Comparison of ENCODE assay signal across 15 cellular contexts in the genomic region with DNA sequence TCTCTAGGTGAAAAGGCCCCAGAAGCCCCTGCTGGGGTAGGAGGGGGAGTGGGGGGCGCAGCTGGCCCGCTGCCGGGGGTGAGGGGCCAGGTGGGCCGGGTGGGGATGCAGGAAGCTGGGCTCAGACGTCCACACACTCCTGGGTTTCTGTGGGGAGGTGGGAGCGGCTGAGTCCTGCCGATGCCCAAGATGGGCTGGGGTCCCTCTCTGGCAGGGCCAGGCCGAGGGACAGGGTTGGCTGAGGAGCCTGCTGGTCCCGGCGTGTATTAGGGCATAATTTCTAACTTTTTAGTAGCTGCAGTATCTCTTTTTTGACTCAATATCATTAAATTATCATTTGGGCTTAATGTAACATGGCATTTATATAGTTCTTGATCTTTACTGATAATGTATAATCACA.
DNase-seq lines count a peak whose midpoint lies in the region; ATAC-seq, FAIRE-seq and TF ChIP-seq lines count a peak whose summit lies in the region.
"Had no signal": no experiment of that assay in that cellular context is flagged by ENCODE, and none has a peak within 500 bp of the region (broad histone marks: within the 10 kb centered on the region; RNA-seq: fewer than 3 reads in every experiment).

No MANE protein-coding gene starts in this region.

- no peak overlapping the region for H3K23ac ChIP-seq in IMR-90 (ENCODE audit: low read depth, low read length)

- TF ChIP-seq POLR2A in A549 (IDR thresholded peaks at IDR 0.05; ENCODE audit: low read length): no peak
- TF ChIP-seq POLR2A in IMR-90 (IDR thresholded peaks at IDR 0.05; ENCODE audit: low read depth, low read length): no peak
- TF ChIP-seq POLR2A in ovary (IDR thresholded peaks at IDR 0.05): no peak

- POLR2A ChIA-PET in A549 (lab: Yijun Ruan, JAX): interaction anchor here (0.6 to 1.0 kb wide), 2 partner anchors 9 to 105 kb away, joined by 3 to 4 read pairs; no protein-coding TSS in a partner anchor
- POLR2A ChIA-PET in IMR-90 (lab: Charles Lee; ENCODE audit: unreplicated experiment): no interaction called here

- H3K27ac ChIP-seq in A549 (peak overlapping the region; percentile 29 to 69; a peak in 5 of 6 replicates), IMR-90 (ENCODE audit: insufficient read depth, low read length) (no peak overlapping the region), cardiac muscle cell (peak overlapping the region; percentile 80), ovary (no peak overlapping the region)
- H3K27ac ChIP-seq: GM23248 had no signal

- CTCF ChIA-PET in A549 (lab: Yijun Ruan, JAX) (interaction anchor here (0.7 to 2.2 kb wide), 7 partner anchors 9 to 353 kb away, joined by 3 to 9 read pairs (median 5); no protein-coding TSS in a partner anchor), IMR-90 (lab: Yijun Ruan, JAX) (no interaction called here)

- H2AK5ac ChIP-seq in IMR-90 (ENCODE audit: low read depth, low read length): peak overlapping the region; percentile 11; the same call in 1 of the 2 replicates

- no peak for TF ChIP-seq EP300 in A549 (IDR thresholded peaks at IDR 0.05)
- TF ChIP-seq EP300 in ovary (IDR thresholded peaks at IDR 0.05): no peak

- peak overlapping the region; percentile 32 for H2BK5ac ChIP-seq in IMR-90 (ENCODE audit: low read depth, low read length, poor library complexity, severe bottlenecking)

- H3K18ac ChIP-seq in IMR-90 (ENCODE audit: low read depth, low read length): no peak overlapping the region

- peaks cover 6% of the 10 kb centered on the region; the same call in 1 of the 2 replicates for H4K20me1 ChIP-seq in IMR-90 (ENCODE audit: insufficient read depth, low read length)

- BruUV-seq in IMR-90 (replicated peaks; lab: Mats Ljungman, UMichigan): no TSS peak

- H3K9ac ChIP-seq in IMR-90 (ENCODE audit: low read depth, low read length): no peak overlapping the region
- H3K9ac ChIP-seq: GM23248 had no signal

- no peak overlapping the region for H2BK120ac ChIP-seq in IMR-90 (ENCODE audit: low read depth, low read length)

- H3K4me1 ChIP-seq in A549 (peaks cover 41% of the 10 kb centered on the region), IMR-90 (ENCODE audit: control insufficient read depth, insufficient read depth, low read length) (peaks cover 6% of the 10 kb centered on the region), cardiac muscle cell (ENCODE audit: low read depth) (peaks cover 46% of the 10 kb centered on the region), ovary (ENCODE audit: insufficient read depth) (no peaks in the 10 kb centered on the region)

- H3K9me3 Mint-ChIP-seq in neural crest cell: no peaks in the 10 kb centered on the region
- H3K9me3 Mint-ChIP-seq: activated naive CD8-positive, alpha-beta T cell treated with anti-CD3 and anti-CD28 coated beads for 36 hours; nephron progenitor cell; stimulated activated naive CD8-positive, alpha-beta T cell treated with anti-CD3 and anti-CD28 coated beads, Interleukin-15, Interleukin-2, amounts not matched to agents 100 ng/mL and 50 ng/mL, for 24 hours had no signal

- no peak overlapping the region for H3K14ac ChIP-seq in IMR-90 (replicated peaks; ENCODE audit: low read depth, low read length)

- no peaks in the 10 kb centered on the region for H3K27me3 ChIP-seq in IMR-90 (ENCODE audit: control insufficient read depth, insufficient read depth, low read length)
- H3K27me3 ChIP-seq in cardiac muscle cell: no peaks in the 10 kb centered on the region
- no peaks in the 10 kb centered on the region for H3K27me3 ChIP-seq in ovary

- H3K4me2 ChIP-seq in A549 (peak overlapping the region; percentile 67), IMR-90 (ENCODE audit: low read depth, low read length) (no peak overlapping the region)
- H3K4me2 ChIP-seq: smooth muscle cell had no signal

- no peaks in the 10 kb centered on the region for H3K9me1 ChIP-seq in IMR-90 (ENCODE audit: insufficient read depth, low read length)

- WGBS in A549 (ENCODE audit: missing lambda C conversion rate): 96% methylated on average over 7 of the region's 10 CpGs
- no CpG with 5 or more reads among the region's 10 CpGs for WGBS in IMR-90 (ENCODE audit: extremely low coverage in 2 of 2, insufficient read length in 1 of 2), 2 experiments
- 81 to 88% (median 83%) methylated on average over 10 of the region's 10 CpGs for WGBS in ovary, 3 donors

- DNase-seq in A549 (ENCODE audit: low read depth in 1 of 2, low spot score in 1 of 2) (no peak), IMR-90 (no peak), cardiac muscle cell (ENCODE audit: low read depth in 1 of 2, low spot score in 1 of 2) (no peak), neural crest cell (ENCODE audit: low read depth, low spot score) (no peak), AG08396 (ENCODE audit: low spot score) (no peak), ovary (no peak), NCI-H2227 (lab: John Stamatoyannopoulos, UW; ENCODE audit: unreplicated experiment) (no peak)
- DNase-seq: activated naive CD8-positive, alpha-beta T cell treated with anti-CD3 and anti-CD28 coated beads for 36 hours; central memory CD4-positive, alpha-beta T cell; nephron progenitor cell had no signal

- no peaks in the 10 kb centered on the region for H3K27me3 Mint-ChIP-seq in neural crest cell (ENCODE audit: low read depth)
- H3K27me3 Mint-ChIP-seq: activated naive CD8-positive, alpha-beta T cell treated with anti-CD3 and anti-CD28 coated beads for 36 hours; stimulated activated naive CD8-positive, alpha-beta T cell treated with anti-CD3 and anti-CD28 coated beads, Interleukin-15, Interleukin-2, amounts not matched to agents 100 ng/mL and 50 ng/mL, for 24 hours had no signal

- H2AK9ac ChIP-seq in IMR-90 (replicated peaks; ENCODE audit: low read depth, low read length, poor library complexity): no peak overlapping the region

- no peak overlapping the region for H4K5ac ChIP-seq in IMR-90 (ENCODE audit: low read depth, low read length)

- ATAC-seq in A549 (peak in 1 of 2 experiments; percentile 13; a peak in 1 of 6 replicates), IMR-90 (ENCODE audit: low read depth) (no peak), HG02642 (IDR thresholded peaks at IDR 0.05; ENCODE audit: poor library complexity, unreplicated experiment) (no peak)

- H3K79me1 ChIP-seq in IMR-90 (ENCODE audit: low read depth in 1 of 2, low read length in 2 of 2): peaks cover 3 to 11% of the 10 kb centered on the region in 2 experiments; a peak in 3 of 4 replicates

- H3K4me3 Mint-ChIP-seq in neural crest cell: no peak overlapping the region
- H3K4me3 Mint-ChIP-seq: activated naive CD8-positive, alpha-beta T cell treated with anti-CD3 and anti-CD28 coated beads for 36 hours; nephron progenitor cell; stimulated activated naive CD8-positive, alpha-beta T cell treated with anti-CD3 and anti-CD28 coated beads, Interleukin-15, Interleukin-2, amounts not matched to agents 100 ng/mL and 50 ng/mL, for 24 hours had no signal

- no peak overlapping the region for H3K4ac ChIP-seq in IMR-90 (ENCODE audit: low read depth, low read length)

- peaks cover 57% of the 10 kb centered on the region for H3K4me1 Mint-ChIP-seq in neural crest cell

- no peak overlapping the region for H2BK20ac ChIP-seq in IMR-90 (ENCODE audit: low read depth, low read length)

- in situ Hi-C loops in IMR-90 (cut with MboI; ENCODE audit: low sequenced_read_pairs): no loop called here

- no peak overlapping the region for H2BK15ac ChIP-seq in IMR-90 (ENCODE audit: low read depth, low read length)

- H4K91ac ChIP-seq in IMR-90 (ENCODE audit: insufficient read depth, low read depth, low read length): no peak overlapping the region

- H3K27ac Mint-ChIP-seq in neural crest cell (ENCODE audit: unreplicated experiment): peak overlapping the region; percentile 44
- H3K27ac Mint-ChIP-seq: nephron progenitor cell; stimulated activated naive CD8-positive, alpha-beta T cell treated with anti-CD3 and anti-CD28 coated beads, Interleukin-15, Interleukin-2, amounts not matched to agents 100 ng/mL and 50 ng/mL, for 24 hours had no signal

- H3K36me3 Mint-ChIP-seq in neural crest cell (ENCODE audit: low read depth): no peaks in the 10 kb centered on the region

- FAIRE-seq in A549 (lab: Jason Lieb, UNC): no peak
- FAIRE-seq: islet of Langerhans had no signal

- dilution Hi-C loops in IMR-90 (cut with HindIII; ENCODE audit: low sequenced_read_pairs, unreplicated experiment): no loop called here

- H3K4me3 ChIP-seq in A549 (no peak overlapping the region), IMR-90 (ENCODE audit: insufficient read depth, low read depth, low read length) (no peak overlapping the region), cardiac muscle cell (no peak overlapping the region), ovary (no peak overlapping the region)
- H3K4me3 ChIP-seq: GM23248, smooth muscle cell had no signal

- H3K36me3 ChIP-seq in IMR-90 (ENCODE audit: control insufficient read depth, insufficient read depth, low read length): peaks cover 2% of the 10 kb centered on the region; the same call in 1 of the 2 replicates
- H3K36me3 ChIP-seq in cardiac muscle cell: no peaks in the 10 kb centered on the region
- no peaks in the 10 kb centered on the region for H3K36me3 ChIP-seq in ovary

- TF ChIP-seq CTCF in A549 (IDR thresholded peaks at IDR 0.05) (no peak), IMR-90 (conservative IDR thresholded peaks at IDR 0.05; ENCODE audit: low read depth, low read length) (no peak), cardiac muscle cell (IDR thresholded peaks at IDR 0.05; ENCODE audit: low read depth, low read length) (no peak), neural crest cell (conservative IDR thresholded peaks at IDR 0.05) (no peak), ovary (IDR thresholded peaks at IDR 0.05) (no peak)

- H3K56ac ChIP-seq in IMR-90 (ENCODE audit: extremely low read depth, insufficient read depth, low read length): no peak overlapping the region

- no peak overlapping the region for H4K8ac ChIP-seq in IMR-90 (ENCODE audit: low read depth in 2 of 2, low read length in 2 of 2)

- no peak for TF ChIP-seq RAD21 in A549 (conservative IDR thresholded peaks at IDR 0.05 in 1 of 2, IDR thresholded peaks at IDR 0.05 in 1 of 2)
- TF ChIP-seq RAD21 in IMR-90 (IDR thresholded peaks at IDR 0.05; ENCODE audit: low read length): no peak

- no peaks in the 10 kb centered on the region for H3K9me3 ChIP-seq in A549
- no peaks in the 10 kb centered on the region for H3K9me3 ChIP-seq in IMR-90 (ENCODE audit: control insufficient read depth, insufficient read depth, low read length)
- no peaks in the 10 kb centered on the region for H3K9me3 ChIP-seq in cardiac muscle cell (ENCODE audit: low read depth)
- H3K9me3 ChIP-seq in ovary: no peaks in the 10 kb centered on the region

- no peak overlapping the region for H2AFZ ChIP-seq in IMR-90 (replicated peaks; ENCODE audit: low read length, poor library complexity)
- H2AFZ ChIP-seq: GM23248 had no signal

- intact Hi-C loops in IMR-90 (cut with micrococcal nuclease) (no loop called here), ovary (cut with DNase I) (no loop called here)

TF ChIP-seq in A549, 52 proteins besides CTCF, POLR2A, EP300 and RAD21 (continues in another document):
- no peak for TF ChIP-seq CBX8 (IDR thresholded peaks at IDR 0.05)
- TF ChIP-seq ESRRA (IDR thresholded peaks at IDR 0.05; ENCODE audit: borderline replicate concordance, low read length): no peak
- no peak for TF ChIP-seq HOXB13 (CRISPR knock-in tag; IDR thresholded peaks at IDR 0.05; ENCODE audit: low read depth)

TF ChIP-seq in IMR-90, 13 proteins besides CTCF, POLR2A, EP300 and RAD21 (continues in another document):
- TF ChIP-seq SMC3 (IDR thresholded peaks at IDR 0.05; ENCODE audit: low read depth, low read length) (no peak), FOS (IDR thresholded peaks at IDR 0.05; ENCODE audit: low read depth, low read length) (no peak), MAZ (IDR thresholded peaks at IDR 0.05; ENCODE audit: borderline replicate concordance, low read depth, low read length) (no peak)

Comparison
In these comparisons a context has a peak if more than half of its experiments do, and no peak if none do; other contexts are left out.
1. H3K27ac ChIP-seq: peak in A549 (2 of 2) and cardiac muscle cell (single experiment); none in IMR-90 (single experiment) and ovary (0 of 2).